ENCODE assay signal across 12 cellular contexts in genomic region chr18:23740105-23740830, GRCh38. TPM values are rescaled to one million over a fixed set of nuclear protein-coding genes. Genes with fewer than 3 reads are reported as not detected.
A peak's percentile ranks its signal among the peaks of the same experiment; 100 is the strongest.
DNase-seq lines count a peak whose midpoint lies in the region; TF ChIP-seq lines count a peak whose summit lies in the region.
"Had no signal": no experiment of that assay in that cellular context is flagged by ENCODE, and none has a peak within 500 bp of the region (broad histone marks: within the 10 kb centered on the region; RNA-seq: fewer than 3 reads in every experiment).

No MANE protein-coding gene starts in this region.

- H3K4me2 ChIP-seq in BLaER1 treated with 17β-estradiol and CSF1 and Interleukin-3, amounts not matched to agents 10 nM and 100 nM: peak overlapping the region; percentile 73 to 97 (median 88)
- no peak overlapping the region for H3K4me2 ChIP-seq in fibroblast of lung (ENCODE audit: extremely low read depth, insufficient read depth, low read length)
- H3K4me2 ChIP-seq: smooth muscle cell had no signal

- H3K4me3 Mint-ChIP-seq in progenitor cell of endocrine pancreas (ENCODE audit: low read depth): no peak overlapping the region
- no peak overlapping the region for H3K4me3 Mint-ChIP-seq in endothelial cell (ENCODE audit: unreplicated experiment)
- H3K4me3 Mint-ChIP-seq in glutamatergic neuron (ENCODE audit: unreplicated experiment): no peak overlapping the region
- H3K4me3 Mint-ChIP-seq: stimulated activated memory B cell treated with anti-CD40 and anti-IgM and Interleukin-4, amounts not matched to agents 10 μg/mL and 1 μg/mL and 100 μg/mL, for 72 hours had no signal

- TF ChIP-seq POLR2A in stomach (IDR thresholded peaks at IDR 0.05): no peak

- H4K20me1 ChIP-seq in BLaER1 treated with 17β-estradiol and CSF1 and Interleukin-3, amounts not matched to agents 10 nM and 100 nM: no peaks in the 10 kb centered on the region
- no peaks in the 10 kb centered on the region for H4K20me1 ChIP-seq in fibroblast of lung (ENCODE audit: control insufficient read depth, extremely low read depth, insufficient read depth, low read length)

- intact Hi-C loops in stomach (cut with DNase I; ENCODE audit: low total_unique reads): no loop called here

- 33 to 47% (median 39%) methylated on average over 4 of the region's 4 CpGs for WGBS in stomach, 5 donors

- H3K27ac ChIP-seq in BLaER1 treated with 17β-estradiol and CSF1 and Interleukin-3, amounts not matched to agents 10 nM and 100 nM: peak overlapping the region in 10 of 11 experiments; percentile 60 to 94 (median 90); a peak in 20 of 22 replicates
- H3K27ac ChIP-seq in fibroblast of lung (ENCODE audit: insufficient read depth, low read length) (no peak overlapping the region), stomach (no peak overlapping the region)
- H3K27ac ChIP-seq: esophagus squamous epithelium, Peyer's patch had no signal

- no peak overlapping the region for H3K27ac Mint-ChIP-seq in progenitor cell of endocrine pancreas
- no peak overlapping the region for H3K27ac Mint-ChIP-seq in endothelial cell (ENCODE audit: unreplicated experiment)
- no peak overlapping the region for H3K27ac Mint-ChIP-seq in glutamatergic neuron (ENCODE audit: unreplicated experiment)
- H3K27ac Mint-ChIP-seq: stimulated activated memory B cell treated with anti-CD40 and anti-IgM and Interleukin-4, amounts not matched to agents 10 μg/mL and 1 μg/mL and 100 μg/mL, for 72 hours had no signal

- H3K9me3 ChIP-seq in BLaER1 treated with 17β-estradiol and CSF1 and Interleukin-3, amounts not matched to agents 10 nM and 100 nM (replicated peaks in 1 of 11): no peaks in the 10 kb centered on the region
- H3K9me3 ChIP-seq in fibroblast of lung (ENCODE audit: control insufficient read depth, insufficient read depth, low read depth, low read length) (no peaks in the 10 kb centered on the region), stomach (no peaks in the 10 kb centered on the region)
- H3K9me3 ChIP-seq: esophagus squamous epithelium, Peyer's patch had no signal

- H3K36me3 Mint-ChIP-seq in progenitor cell of endocrine pancreas (ENCODE audit: insufficient read depth): no peaks in the 10 kb centered on the region
- H3K36me3 Mint-ChIP-seq in endothelial cell (ENCODE audit: low read depth, unreplicated experiment): no peaks in the 10 kb centered on the region
- no peaks in the 10 kb centered on the region for H3K36me3 Mint-ChIP-seq in glutamatergic neuron (ENCODE audit: unreplicated experiment)
- H3K36me3 Mint-ChIP-seq: stimulated activated memory B cell treated with anti-CD40 and anti-IgM and Interleukin-4, amounts not matched to agents 10 μg/mL and 1 μg/mL and 100 μg/mL, for 72 hours had no signal

- no peaks in the 10 kb centered on the region for H3K36me3 ChIP-seq in BLaER1 treated with 17β-estradiol and CSF1 and Interleukin-3, amounts not matched to agents 10 nM and 100 nM
- H3K36me3 ChIP-seq in fibroblast of lung (ENCODE audit: control insufficient read depth, insufficient read depth, low read length): no peaks in the 10 kb centered on the region
- no peaks in the 10 kb centered on the region for H3K36me3 ChIP-seq in stomach
- H3K36me3 ChIP-seq: esophagus squamous epithelium, Peyer's patch had no signal

- H3K9ac ChIP-seq in BLaER1 treated with 17β-estradiol and CSF1 and Interleukin-3, amounts not matched to agents 10 nM and 100 nM: peak overlapping the region in 10 of 11 experiments; percentile 44 to 81 (median 73); a peak in 20 of 22 replicates
- H3K9ac ChIP-seq in fibroblast of lung (ENCODE audit: insufficient read depth, low read length): no peak overlapping the region

- peaks cover 45 to 68% (median 58%) of the 10 kb centered on the region in 10 experiments for H3K4me1 ChIP-seq in BLaER1 treated with 17β-estradiol and CSF1 and Interleukin-3, amounts not matched to agents 10 nM and 100 nM
- H3K4me1 ChIP-seq in fibroblast of lung (ENCODE audit: control insufficient read depth, extremely low read depth, insufficient read depth, low read length): no peaks in the 10 kb centered on the region
- H3K4me1 ChIP-seq in stomach: peaks cover 3 to 28% (median 13%) of the 10 kb centered on the region in 4 donors
- H3K4me1 ChIP-seq: Peyer's patch had no signal

- H3K79me2 ChIP-seq in fibroblast of lung (ENCODE audit: control insufficient read depth, insufficient read depth, low read length): no peaks in the 10 kb centered on the region

- TF ChIP-seq CTCF in fibroblast of lung (conservative IDR thresholded peaks at IDR 0.05 in 1 of 2, IDR thresholded peaks at IDR 0.05 in 1 of 2; ENCODE audit: low read depth in 1 of 2, low read length in 2 of 2): no peak
- no peak for TF ChIP-seq CTCF in progenitor cell of endocrine pancreas (IDR thresholded peaks at IDR 0.05; ENCODE audit: unreplicated experiment)
- TF ChIP-seq CTCF in endothelial cell (IDR thresholded peaks at IDR 0.05; ENCODE audit: unreplicated experiment): no peak
- no peak for TF ChIP-seq CTCF in glutamatergic neuron (IDR thresholded peaks at IDR 0.05; ENCODE audit: partially characterized antibody, unreplicated experiment)
- no peak for TF ChIP-seq CTCF in stomach (IDR thresholded peaks at IDR 0.05)

- no peak for TF ChIP-seq EP300 in Ishikawa (IDR thresholded peaks at IDR 0.05; ENCODE audit: borderline replicate concordance)
- no peak for TF ChIP-seq EP300 in stomach (IDR thresholded peaks at IDR 0.05)

- DNase-seq in NOMO-1 treated with DMSO at 0.1 percent for 48 hours (lab: John Stamatoyannopoulos, UW; ENCODE audit: unreplicated experiment) (peak; percentile 99), fibroblast of lung (ENCODE audit: low read depth in 2 of 2) (peak; percentile 37 to 72), progenitor cell of endocrine pancreas (ENCODE audit: low spot score, unreplicated experiment) (no peak), endothelial cell (ENCODE audit: low spot score) (no peak), glutamatergic neuron (no peak), stomach (no peak)
- DNase-seq: esophagus squamous epithelium, Peyer's patch had no signal

- H3K27me3 Mint-ChIP-seq in progenitor cell of endocrine pancreas: peaks cover 18% of the 10 kb centered on the region
- H3K27me3 Mint-ChIP-seq in endothelial cell (ENCODE audit: unreplicated experiment): peaks cover 6% of the 10 kb centered on the region
- H3K27me3 Mint-ChIP-seq in glutamatergic neuron (ENCODE audit: unreplicated experiment): peaks cover 2% of the 10 kb centered on the region

- TF ChIP-seq RAD21 in Ishikawa (IDR thresholded peaks at IDR 0.05; ENCODE audit: low read depth): no peak

- H3K4me3 ChIP-seq in BLaER1 treated with 17β-estradiol and CSF1 and Interleukin-3, amounts not matched to agents 10 nM and 100 nM: peak overlapping the region in 3 of 10 experiments; percentile 12 to 34 (median 23); a peak in 4 of 20 replicates
- no peak overlapping the region for H3K4me3 ChIP-seq in fibroblast of lung (replicated peaks in 1 of 4; ENCODE audit: control extremely low read depth in 1 of 4, insufficient read depth in 1 of 4, low read depth in 3 of 4, low read length in 4 of 4)
- no peak overlapping the region for H3K4me3 ChIP-seq in stomach
- H3K4me3 ChIP-seq: esophagus squamous epithelium, Peyer's patch, smooth muscle cell had no signal

- no peak overlapping the region for H2AFZ ChIP-seq in fibroblast of lung (ENCODE audit: low read length)

- no peaks in the 10 kb centered on the region for H3K9me3 Mint-ChIP-seq in progenitor cell of endocrine pancreas (ENCODE audit: low read depth)
- H3K9me3 Mint-ChIP-seq in endothelial cell (ENCODE audit: unreplicated experiment): no peaks in the 10 kb centered on the region
- H3K9me3 Mint-ChIP-seq in glutamatergic neuron (ENCODE audit: unreplicated experiment): peaks cover 4% of the 10 kb centered on the region
- H3K9me3 Mint-ChIP-seq: stimulated activated memory B cell treated with anti-CD40 and anti-IgM and Interleukin-4, amounts not matched to agents 10 μg/mL and 1 μg/mL and 100 μg/mL, for 72 hours had no signal

- H3K4me1 Mint-ChIP-seq in progenitor cell of endocrine pancreas (ENCODE audit: low read depth) (no peaks in the 10 kb centered on the region), endothelial cell (ENCODE audit: unreplicated experiment) (peaks cover 10% of the 10 kb centered on the region), glutamatergic neuron (ENCODE audit: low read depth, unreplicated experiment) (peaks cover 11% of the 10 kb centered on the region)

- H3K27me3 ChIP-seq in BLaER1 treated with 17β-estradiol and CSF1 and Interleukin-3, amounts not matched to agents 10 nM and 100 nM: no peaks in the 10 kb centered on the region
- H3K27me3 ChIP-seq in fibroblast of lung (ENCODE audit: control insufficient read depth, insufficient read depth, low read length): peaks cover 24% of the 10 kb centered on the region
- H3K27me3 ChIP-seq in stomach: peaks cover 0 to 5% (median 0%) of the 10 kb centered on the region in 3 donors
- H3K27me3 ChIP-seq: esophagus squamous epithelium, Peyer's patch had no signal

RNA-seq across cellular contexts. Expression of gene LAMA3, which starts 51.0 kb away (rescaled TPM):
- total RNA-seq in fibroblast of lung (8.5 and 13.2 TPM in 2 replicates), progenitor cell of endocrine pancreas (0.84 and 1.2 TPM in 2 replicates), endothelial cell (ENCODE audit: unreplicated experiment) (1.7 TPM), glutamatergic neuron (ENCODE audit: unreplicated experiment) (2.1 TPM), stomach (100 to 1,000 TPM in 2 of 5 donors, 10 to 100 TPM in 3; 11.6 to 182 (median 68.5) TPM)
- polyA plus RNA-seq in fibroblast of lung (0.75 and 1.9 TPM in 2 replicates), stomach (10 to 100 TPM in 1 of 3 donors, 1 to 10 TPM in 2; 4.3 to 11.3 (median 9.5) TPM)
- polyA plus RNA-seq in fibroblast of lung (2012): 0.52 and 1.5 TPM in 2 replicates
- 2.9 TPM in 1 of 2 replicates, not detected in the other for polyA minus RNA-seq in fibroblast of lung (ENCODE audit: low replicate concordance)

Comparison
In these comparisons a context has a peak if more than half of its experiments do, and no peak if none do; other contexts are left out.
1. H3K27ac ChIP-seq: peak in BLaER1 treated with 17β-estradiol and CSF1 and Interleukin-3, amounts not matched to agents 10 nM and 100 nM (10 of 11); none in fibroblast of lung (single experiment) and stomach (0 of 5).
2. DNase-seq: peak in NOMO-1 treated with DMSO at 0.1 percent for 48 hours (single experiment) and fibroblast of lung (2 of 2); none in progenitor cell of endocrine pancreas (single experiment), endothelial cell (single experiment), glutamatergic neuron (single experiment) and stomach (single experiment).